In genomic region chr5:76099286-76099702, GRCh38 we compare ENCODE assay signal across 1 cellular context.
TF ChIP-seq lines count a peak whose summit lies in the region.

No MANE protein-coding gene starts in this region.

TF ChIP-seq in SK-N-SH, 30 proteins besides CTCF, POLR2A, EP300 and RAD21 (continued from another document):
- TF ChIP-seq MAX (IDR thresholded peaks at IDR 0.05; ENCODE audit: low read depth) (no peak), USF1 (IDR thresholded peaks at IDR 0.05; ENCODE audit: borderline replicate concordance, low read depth) (no peak), RFX5 (IDR thresholded peaks at IDR 0.05; ENCODE audit: low read length) (no peak)
